20 cellular contexts compared by ENCODE assay signal in genomic region chr1:230935852-230936251, GRCh38.
"Had no signal": no experiment of that assay in that cellular context is flagged by ENCODE, and none has a peak within 500 bp of the region (broad histone marks: within the 10 kb centered on the region; RNA-seq: fewer than 3 reads in every experiment).

No MANE protein-coding gene starts in this region.

- H3K9me3 Mint-ChIP-seq: activated B cell treated with CpG ODN at 0.5 μM for 24 hours; activated T-cell treated with anti-CD3 and anti-CD28 coated beads, Interleukin-2, amount 50 U/mL, for 72 hours; nephron had no signal

- H3K27me3 Mint-ChIP-seq: activated B cell treated with CpG ODN at 0.5 μM for 24 hours had no signal

- ATAC-seq: activated T-cell treated with anti-CD3 and anti-CD28 coated beads, Interleukin-2, amount 50 U/mL, for 72 hours; esophagus mucosa; heart right ventricle; left ventricle myocardium superior; stimulated activated naive CD8-positive, alpha-beta T cell treated with anti-CD3 and anti-CD28 coated beads, Interleukin-15, Interleukin-2, amounts not matched to agents 100 U/mL and 50 U/mL, for 24 hours had no signal

- H3K36me3 ChIP-seq: uterus had no signal

- DNase-seq: activated B cell treated with CpG ODN at 0.5 μM for 24 hours; activated CD4-positive, alpha-beta T cell treated with anti-CD3 and anti-CD28 coated beads for 4 hours; activated CD8-positive, alpha-beta memory T cell treated with anti-CD3 and anti-CD28 coated beads, Interleukin-2, amount 50 U/mL, for 4 hours; activated gamma-delta T cell treated with Interleukin-2 at 50 U/mL for 16 hours; activated T-cell treated with anti-CD3 and anti-CD28 coated beads, Interleukin-2, amount 50 U/mL, for 72 hours; aorta; effector CD4-positive, alpha-beta T cell; heart right ventricle; left ventricle myocardium superior; mesenchymal stem cell; nucleus accumbens; retina; stimulated activated CD4-positive, alpha-beta T cell treated with anti-CD3 and anti-CD28 coated beads, Interleukin-1b, Interleukin-23, amount 100 ng/mL, for 48 hours; stimulated activated CD8-positive, alpha-beta memory T cell treated with anti-CD3 and anti-CD28 coated beads, Interleukin-4, amount 100 ng/mL, for 48 hours; stimulated activated naive CD8-positive, alpha-beta T cell treated with anti-CD3 and anti-CD28 coated beads, Interleukin-15, Interleukin-2, amounts not matched to agents 100 U/mL and 50 U/mL, for 24 hours; substantia nigra; uterus had no signal

- H3K4me3 ChIP-seq: heart right ventricle, tibial nerve, uterus had no signal

- H3K4me1 ChIP-seq: heart right ventricle, uterus had no signal

- H3K9me3 ChIP-seq: heart right ventricle, tibial nerve, uterus had no signal

- H3K27ac ChIP-seq: heart right ventricle, tibial nerve, uterus had no signal

- H3K4me3 Mint-ChIP-seq: activated B cell treated with CpG ODN at 0.5 μM for 24 hours; activated T-cell treated with anti-CD3 and anti-CD28 coated beads, Interleukin-2, amount 50 U/mL, for 72 hours; nephron had no signal

- H3K27me3 ChIP-seq: heart right ventricle, tibial nerve, uterus had no signal
